1 cellular context compared by ENCODE assay signal in genomic region chr11:11265994-11266606, GRCh38.
TF ChIP-seq lines count a peak whose summit lies in the region.

No MANE protein-coding gene starts in this region.

TF ChIP-seq in GM12878, 131 proteins besides CTCF, POLR2A, EP300 and RAD21 (continued from another document):
- TF ChIP-seq IRF3 (IDR thresholded peaks at IDR 0.05) (no peak), ZNF687 (IDR thresholded peaks at IDR 0.05) (no peak), ESRRA (IDR thresholded peaks at IDR 0.05; ENCODE audit: low read length) (no peak), TBL1XR1 (IDR thresholded peaks at IDR 0.05; ENCODE audit: low read depth, low read length) (no peak), CHD2 (IDR thresholded peaks at IDR 0.05; ENCODE audit: borderline replicate concordance, low read depth, low read length) (no peak), ZNF274 (IDR thresholded peaks at IDR 0.05; ENCODE audit: insufficient read depth, insufficient read length) (no peak), ZZZ3 (IDR thresholded peaks at IDR 0.05; ENCODE audit: control insufficient read depth, insufficient read length, low read depth) (no peak), ELK1 (IDR thresholded peaks at IDR 0.05; ENCODE audit: low read depth, low read length) (no peak), CREM (IDR thresholded peaks at IDR 0.05; ENCODE audit: low read depth) (no peak), NBN (IDR thresholded peaks at IDR 0.05) (no peak), RBBP5 (conservative IDR thresholded peaks at IDR 0.05) (no peak), KDM1A (IDR thresholded peaks at IDR 0.05; ENCODE audit: borderline replicate concordance) (no peak)
